In genomic region chr9:36204906-36205547, GRCh38 we compare ENCODE assay signal across 1 cellular context.
TF ChIP-seq lines count a peak whose summit lies in the region.

No MANE protein-coding gene starts in this region.

TF ChIP-seq in WTC11, 78 proteins besides CTCF, POLR2A, EP300 and RAD21:
- TF ChIP-seq USF1 (CRISPR knock-in tag; IDR thresholded peaks at IDR 0.05) (no peak), TEAD4 (CRISPR knock-in tag; IDR thresholded peaks at IDR 0.05) (no peak), ZNF425 (CRISPR knock-in tag; conservative IDR thresholded peaks at IDR 0.05) (no peak), ATF1 (CRISPR knock-in tag; IDR thresholded peaks at IDR 0.05) (no peak), TP53 (CRISPR knock-in tag; IDR thresholded peaks at IDR 0.05) (no peak), CDX4 (CRISPR knock-in tag; IDR thresholded peaks at IDR 0.05; ENCODE audit: borderline replicate concordance) (no peak), TCF7 (CRISPR knock-in tag; IDR thresholded peaks at IDR 0.05; ENCODE audit: low read depth) (no peak), ZNF396 (CRISPR knock-in tag; IDR thresholded peaks at IDR 0.05; ENCODE audit: borderline replicate concordance) (no peak), PRRX2 (CRISPR knock-in tag; IDR thresholded peaks at IDR 0.05) (no peak)
- TF ChIP-seq, protein P1, sequence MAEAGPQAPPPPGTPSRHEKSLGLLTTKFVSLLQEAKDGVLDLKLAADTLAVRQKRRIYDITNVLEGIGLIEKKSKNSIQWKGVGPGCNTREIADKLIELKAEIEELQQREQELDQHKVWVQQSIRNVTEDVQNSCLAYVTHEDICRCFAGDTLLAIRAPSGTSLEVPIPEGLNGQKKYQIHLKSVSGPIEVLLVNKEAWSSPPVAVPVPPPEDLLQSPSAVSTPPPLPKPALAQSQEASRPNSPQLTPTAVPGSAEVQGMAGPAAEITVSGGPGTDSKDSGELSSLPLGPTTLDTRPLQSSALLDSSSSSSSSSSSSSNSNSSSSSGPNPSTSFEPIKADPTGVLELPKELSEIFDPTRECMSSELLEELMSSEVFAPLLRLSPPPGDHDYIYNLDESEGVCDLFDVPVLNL (CRISPR knock-in tag; IDR thresholded peaks at IDR 0.05; ENCODE audit: borderline replicate concordance, low read depth) = no peak
